Comparison of ENCODE assay signal across 11 cellular contexts in the genomic region with DNA sequence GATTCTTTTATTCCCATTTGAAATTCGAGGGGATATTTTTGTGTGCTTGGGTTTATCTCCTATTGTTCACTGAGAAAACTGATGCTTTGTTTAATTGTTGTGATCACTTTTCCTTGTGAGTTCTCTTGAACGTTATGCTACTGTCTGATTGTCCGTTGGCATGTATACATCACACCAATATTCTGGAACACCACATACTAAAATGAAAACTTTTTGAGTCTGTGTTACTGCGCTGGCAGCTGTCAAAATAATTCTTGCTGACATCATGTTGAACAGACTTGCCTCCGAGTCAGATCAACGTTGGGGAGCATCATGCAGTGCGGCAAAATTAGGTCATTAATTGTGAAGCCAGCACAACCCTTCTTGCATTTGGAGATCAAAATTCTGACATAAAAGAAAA.
"Had no signal": no experiment of that assay in that cellular context is flagged by ENCODE, and none has a peak within 500 bp of the region (broad histone marks: within the 10 kb centered on the region; RNA-seq: fewer than 3 reads in every experiment).

No MANE protein-coding gene starts in this region.

- DNase-seq: activated effector memory CD4-positive, alpha-beta T cell treated with Interleukin-2 at 50 U/mL for 16 hours; glutamatergic neuron; immature natural killer cell; left colon; mucosa of descending colon; nephron progenitor cell; stimulated activated CD4-positive, alpha-beta T cell treated with anti-CD3 and anti-CD28 coated beads, Interleukin-15, amount 100 ng/mL, for 24 hours; stimulated activated CD4-positive, alpha-beta T cell treated with anti-CD3 and anti-CD28 coated beads, Interleukin-4, amount 100 ng/mL, for 24 hours; stomach; tibial artery had no signal

- ATAC-seq: activated CD4-positive, CD25-positive, alpha-beta regulatory T cell treated with anti-CD3 and anti-CD28 coated beads, Interleukin-2, amount 50 U/mL, for 24 hours; left colon; mucosa of descending colon had no signal
